In genomic region chr11:92141725-92142124, GRCh38 we compare ENCODE assay signal across 32 cellular contexts.
"Had no signal": no experiment of that assay in that cellular context is flagged by ENCODE, and none has a peak within 500 bp of the region (broad histone marks: within the 10 kb centered on the region; RNA-seq: fewer than 3 reads in every experiment).

No MANE protein-coding gene starts in this region.

- H3K79me2 ChIP-seq: parathyroid adenoma had no signal

- H2AFZ ChIP-seq: parathyroid adenoma had no signal

- H3K4me3 Mint-ChIP-seq: naive thymus-derived CD8-positive, alpha-beta T cell; natural killer cell treated with Interleukin-12 subunit alpha and Interleukin-12 subunit beta and Interleukin-15 and Interleukin-18, amount 100 ng/mL, for 72 hours; nephron progenitor cell; neural crest cell; stimulated activated memory B cell treated with anti-CD40 and anti-IgM and Interleukin-4, amounts not matched to agents 10 μg/mL and 1 μg/mL and 100 μg/mL, for 72 hours; stimulated activated naive CD8-positive, alpha-beta T cell treated with anti-CD3 and anti-CD28 coated beads, Interleukin-15, amount 100 ng/mL, for 72 hours; type B pancreatic cell had no signal

- H3K9me3 Mint-ChIP-seq: nephron progenitor cell, neural crest cell, type B pancreatic cell had no signal

- DNase-seq: naive thymus-derived CD8-positive, alpha-beta T cell; nephron progenitor cell; occipital lobe; ovary; posterior cingulate gyrus; psoas muscle; right cardiac atrium; spleen; stimulated activated CD4-positive, alpha-beta T cell treated with anti-CD3 and anti-CD28 coated beads, Interleukin-12 subunit alpha, Interleukin-12 subunit beta, amount 100 ng/mL, for 4 hours; stimulated activated CD4-positive, alpha-beta T cell treated with anti-CD3 and anti-CD28 coated beads, Interleukin-1b, Interleukin-23, amount 100 ng/mL, for 48 hours; stimulated activated CD4-positive, alpha-beta T cell treated with anti-CD3 and anti-CD28 coated beads, Interleukin-4, amount 100 ng/mL, for 1 hour; stimulated activated CD4-positive, alpha-beta T cell treated with anti-CD3 and anti-CD28 coated beads, Interleukin-4, amount 100 ng/mL, for 4 hours; stimulated activated CD8-positive, alpha-beta memory T cell treated with anti-CD3 and anti-CD28 coated beads, Interleukin-4, amount 100 ng/mL, for 48 hours; stimulated activated naive CD4-positive, alpha-beta T cell; stimulated activated naive CD8-positive, alpha-beta T cell treated with anti-CD3 and anti-CD28 coated beads, Interleukin-15, amount 100 ng/mL, for 72 hours; stimulated activated naive CD8-positive, alpha-beta T cell treated with anti-CD3 and anti-CD28 coated beads, Interleukin-15, Interleukin-2, amounts not matched to agents 100 U/mL and 50 U/mL, for 24 hours; substantia nigra; testis; tibial artery; transverse colon; upper lobe of right lung; uterus had no signal

- H3K27ac ChIP-seq: ovary, parathyroid adenoma, psoas muscle, skin epidermis, spleen, suprapubic skin, testis, tibial artery, transverse colon, upper lobe of right lung, uterus had no signal

- H3K36me3 Mint-ChIP-seq: naive thymus-derived CD8-positive, alpha-beta T cell; natural killer cell treated with Interleukin-12 subunit alpha and Interleukin-12 subunit beta and Interleukin-15 and Interleukin-18, amount 100 ng/mL, for 72 hours; stimulated activated memory B cell treated with anti-CD40 and anti-IgM and Interleukin-4, amounts not matched to agents 10 μg/mL and 1 μg/mL and 100 μg/mL, for 72 hours; type B pancreatic cell had no signal

- H3K9me3 ChIP-seq: ovary, psoas muscle, spleen, suprapubic skin, testis, tibial artery, transverse colon, upper lobe of right lung, uterus had no signal

- ATAC-seq: naive thymus-derived CD8-positive, alpha-beta T cell; natural killer cell treated with Interleukin-12 subunit alpha and Interleukin-12 subunit beta and Interleukin-15 and Interleukin-18, amount 100 ng/mL, for 72 hours; psoas muscle; right cardiac atrium; sciatic nerve; stimulated activated memory B cell treated with anti-CD40 and anti-IgM and Interleukin-4, amounts not matched to agents 10 μg/mL and 1 μg/mL and 100 μg/mL, for 72 hours; stimulated activated naive CD8-positive, alpha-beta T cell treated with anti-CD3 and anti-CD28 coated beads, Interleukin-15, amount 100 ng/mL, for 72 hours; stimulated activated naive CD8-positive, alpha-beta T cell treated with anti-CD3 and anti-CD28 coated beads, Interleukin-15, Interleukin-2, amounts not matched to agents 100 U/mL and 50 U/mL, for 24 hours; upper lobe of right lung had no signal

- H3K4me1 Mint-ChIP-seq: nephron progenitor cell; neural crest cell; stimulated activated memory B cell treated with anti-CD40 and anti-IgM and Interleukin-4, amounts not matched to agents 10 μg/mL and 1 μg/mL and 100 μg/mL, for 72 hours; stimulated activated naive CD8-positive, alpha-beta T cell treated with anti-CD3 and anti-CD28 coated beads, Interleukin-15, amount 100 ng/mL, for 72 hours had no signal

- H3K4me3 ChIP-seq: ovary, psoas muscle, skin epidermis, smooth muscle cell, spleen, suprapubic skin, testis, tibial artery, transverse colon, upper lobe of right lung, uterus had no signal

- H3K4me1 ChIP-seq: parathyroid adenoma, psoas muscle, spleen, suprapubic skin, testis, tibial artery, transverse colon, upper lobe of right lung, uterus had no signal

- H3K27ac Mint-ChIP-seq: naive thymus-derived CD8-positive, alpha-beta T cell; natural killer cell treated with Interleukin-12 subunit alpha and Interleukin-12 subunit beta and Interleukin-15 and Interleukin-18, amount 100 ng/mL, for 72 hours; nephron progenitor cell; progenitor cell of endocrine pancreas; stimulated activated memory B cell treated with anti-CD40 and anti-IgM and Interleukin-4, amounts not matched to agents 10 μg/mL and 1 μg/mL and 100 μg/mL, for 72 hours; stimulated activated naive CD8-positive, alpha-beta T cell treated with anti-CD3 and anti-CD28 coated beads, Interleukin-15, amount 100 ng/mL, for 72 hours; type B pancreatic cell had no signal

- H3K27me3 Mint-ChIP-seq: naive thymus-derived CD8-positive, alpha-beta T cell; natural killer cell treated with Interleukin-12 subunit alpha and Interleukin-12 subunit beta and Interleukin-15 and Interleukin-18, amount 100 ng/mL, for 72 hours; progenitor cell of endocrine pancreas; stimulated activated memory B cell treated with anti-CD40 and anti-IgM and Interleukin-4, amounts not matched to agents 10 μg/mL and 1 μg/mL and 100 μg/mL, for 72 hours; stimulated activated naive CD8-positive, alpha-beta T cell treated with anti-CD3 and anti-CD28 coated beads, Interleukin-15, amount 100 ng/mL, for 72 hours; type B pancreatic cell had no signal

- H3K36me3 ChIP-seq: ovary, spleen, suprapubic skin, tibial artery, transverse colon, upper lobe of right lung, uterus had no signal

- H3K9ac ChIP-seq: parathyroid adenoma had no signal

- H3K4me2 ChIP-seq: smooth muscle cell had no signal

- H3K27me3 ChIP-seq: ovary, spleen, suprapubic skin, testis, tibial artery, transverse colon, upper lobe of right lung, uterus had no signal
